ENCODE assay signal across 27 cellular contexts in genomic region chrX:123739474-123739873, GRCh38.
"Had no signal": no experiment of that assay in that cellular context is flagged by ENCODE, and none has a peak within 500 bp of the region (broad histone marks: within the 10 kb centered on the region; RNA-seq: fewer than 3 reads in every experiment).

No MANE protein-coding gene starts in this region.

- ATAC-seq: naive thymus-derived CD8-positive, alpha-beta T cell; natural killer cell treated with Interleukin-12 subunit alpha and Interleukin-12 subunit beta and Interleukin-15 and Interleukin-18, amount 100 ng/mL, for 72 hours; pancreas; right cardiac atrium; sciatic nerve; stimulated activated effector memory CD8-positive, alpha-beta T cell treated with anti-CD3 and anti-CD28 coated beads, Interleukin-12 subunit alpha, Interleukin-12 subunit beta, amount 100 ng/mL, for 72 hours; stimulated activated naive B cell treated with anti-CD40 and anti-IgM and Interleukin-4, amounts not matched to agents 10 μg/mL and 1 μg/mL and 100 μg/mL, for 72 hours; upper lobe of right lung had no signal

- H3K36me3 Mint-ChIP-seq: naive B cell; naive thymus-derived CD8-positive, alpha-beta T cell; natural killer cell treated with Interleukin-12 subunit alpha and Interleukin-12 subunit beta and Interleukin-15 and Interleukin-18, amount 100 ng/mL, for 72 hours; stimulated activated effector memory CD8-positive, alpha-beta T cell treated with anti-CD3 and anti-CD28 coated beads, Interleukin-12 subunit alpha, Interleukin-12 subunit beta, amount 100 ng/mL, for 72 hours; stimulated activated naive B cell treated with anti-CD40 and anti-IgM and Interleukin-4, amounts not matched to agents 10 μg/mL and 1 μg/mL and 100 μg/mL, for 72 hours; type B pancreatic cell had no signal

- H3K27ac ChIP-seq: pancreas, prostate gland, skin epidermis, stomach, thoracic aorta, tibial artery, transverse colon, upper lobe of right lung, uterus had no signal

- H3K4me3 ChIP-seq: pancreas, prostate gland, skin epidermis, stomach, thoracic aorta, tibial artery, transverse colon, upper lobe of right lung, uterus had no signal

- H3K4me3 Mint-ChIP-seq: naive B cell; naive thymus-derived CD8-positive, alpha-beta T cell; natural killer cell treated with Interleukin-12 subunit alpha and Interleukin-12 subunit beta and Interleukin-15 and Interleukin-18, amount 100 ng/mL, for 72 hours; nephron progenitor cell; neural crest cell; stimulated activated effector memory CD8-positive, alpha-beta T cell treated with anti-CD3 and anti-CD28 coated beads, Interleukin-12 subunit alpha, Interleukin-12 subunit beta, amount 100 ng/mL, for 72 hours; stimulated activated naive B cell treated with anti-CD40 and anti-IgM and Interleukin-4, amounts not matched to agents 10 μg/mL and 1 μg/mL and 100 μg/mL, for 72 hours; stimulated activated naive CD8-positive, alpha-beta T cell treated with anti-CD3 and anti-CD28 coated beads, Interleukin-15, Interleukin-2, amounts not matched to agents 100 ng/mL and 50 ng/mL, for 24 hours; type B pancreatic cell had no signal

- H3K9me3 ChIP-seq: pancreas, prostate gland, stomach, thoracic aorta, tibial artery, transverse colon, upper lobe of right lung, uterus had no signal

- DNase-seq: naive B cell; naive thymus-derived CD8-positive, alpha-beta T cell; nephron progenitor cell; occipital lobe; pancreas; retina; right cardiac atrium; stimulated activated CD4-positive, alpha-beta T cell treated with anti-CD3 and anti-CD28 coated beads, Interleukin-15, amount 100 ng/mL, for 24 hours; stimulated activated CD4-positive, alpha-beta T cell treated with anti-CD3 and anti-CD28 coated beads, Interleukin-2, amount 100 ng/mL, for 24 hours; stimulated activated CD4-positive, alpha-beta T cell treated with anti-CD3 and anti-CD28 coated beads, Interleukin-2, amount 100 ng/mL, for 48 hours; stimulated activated CD4-positive, alpha-beta T cell treated with anti-CD3 and anti-CD28 coated beads, Interleukin-4, amount 100 ng/mL, for 24 hours; stimulated activated naive B cell treated with anti-CD40 and anti-IgM and Interleukin-4, amounts not matched to agents 10 μg/mL and 1 μg/mL and 100 μg/mL, for 72 hours; stimulated activated naive CD4-positive, alpha-beta T cell treated with Interleukin-2 at 50 U/mL for 16 hours; stomach; tibial artery; transverse colon; upper lobe of right lung; uterus had no signal

- H3K4me1 ChIP-seq: pancreas, prostate gland, stomach, tibial artery, transverse colon, upper lobe of right lung, uterus had no signal

- H3K9me3 Mint-ChIP-seq: naive thymus-derived CD8-positive, alpha-beta T cell; natural killer cell treated with Interleukin-12 subunit alpha and Interleukin-12 subunit beta and Interleukin-15 and Interleukin-18, amount 100 ng/mL, for 72 hours; stimulated activated effector memory CD8-positive, alpha-beta T cell treated with anti-CD3 and anti-CD28 coated beads, Interleukin-12 subunit alpha, Interleukin-12 subunit beta, amount 100 ng/mL, for 72 hours; stimulated activated naive B cell treated with anti-CD40 and anti-IgM and Interleukin-4, amounts not matched to agents 10 μg/mL and 1 μg/mL and 100 μg/mL, for 72 hours; stimulated activated naive CD8-positive, alpha-beta T cell treated with anti-CD3 and anti-CD28 coated beads, Interleukin-15, Interleukin-2, amounts not matched to agents 100 ng/mL and 50 ng/mL, for 24 hours; type B pancreatic cell had no signal

- H3K27me3 Mint-ChIP-seq: naive B cell; naive thymus-derived CD8-positive, alpha-beta T cell; stimulated activated naive B cell treated with anti-CD40 and anti-IgM and Interleukin-4, amounts not matched to agents 10 μg/mL and 1 μg/mL and 100 μg/mL, for 72 hours; stimulated activated naive CD8-positive, alpha-beta T cell treated with anti-CD3 and anti-CD28 coated beads, Interleukin-15, Interleukin-2, amounts not matched to agents 100 ng/mL and 50 ng/mL, for 24 hours; type B pancreatic cell had no signal

- H3K27ac Mint-ChIP-seq: naive B cell; naive thymus-derived CD8-positive, alpha-beta T cell; natural killer cell treated with Interleukin-12 subunit alpha and Interleukin-12 subunit beta and Interleukin-15 and Interleukin-18, amount 100 ng/mL, for 72 hours; nephron progenitor cell; stimulated activated effector memory CD8-positive, alpha-beta T cell treated with anti-CD3 and anti-CD28 coated beads, Interleukin-12 subunit alpha, Interleukin-12 subunit beta, amount 100 ng/mL, for 72 hours; stimulated activated naive B cell treated with anti-CD40 and anti-IgM and Interleukin-4, amounts not matched to agents 10 μg/mL and 1 μg/mL and 100 μg/mL, for 72 hours; stimulated activated naive CD8-positive, alpha-beta T cell treated with anti-CD3 and anti-CD28 coated beads, Interleukin-15, Interleukin-2, amounts not matched to agents 100 ng/mL and 50 ng/mL, for 24 hours; type B pancreatic cell had no signal

- H3K36me3 ChIP-seq: pancreas, prostate gland, stomach, thoracic aorta, tibial artery, transverse colon, upper lobe of right lung, uterus had no signal

- H3K4me1 Mint-ChIP-seq: naive B cell; nephron progenitor cell; neural crest cell; stimulated activated effector memory CD8-positive, alpha-beta T cell treated with anti-CD3 and anti-CD28 coated beads, Interleukin-12 subunit alpha, Interleukin-12 subunit beta, amount 100 ng/mL, for 72 hours; stimulated activated naive B cell treated with anti-CD40 and anti-IgM and Interleukin-4, amounts not matched to agents 10 μg/mL and 1 μg/mL and 100 μg/mL, for 72 hours had no signal

- H3K27me3 ChIP-seq: pancreas, stomach, tibial artery, transverse colon, upper lobe of right lung, uterus had no signal
